Comparison of ENCODE assay signal across 1 cellular context in genomic region chr11:72179049-72179803, GRCh38.
TF ChIP-seq lines count a peak whose summit lies in the region.

No MANE protein-coding gene starts in this region.

TF ChIP-seq in GM23338, 12 proteins besides CTCF, POLR2A, EP300 and RAD21 (continued from another document):
- TF ChIP-seq ZNF462 (CRISPR knock-in tag; IDR thresholded peaks at IDR 0.05) (no peak), REST (IDR thresholded peaks at IDR 0.05; ENCODE audit: unreplicated experiment) (no peak), EZH2 (IDR thresholded peaks at IDR 0.05; ENCODE audit: low read depth, unreplicated experiment) (no peak), NANOG (IDR thresholded peaks at IDR 0.05; ENCODE audit: borderline replicate concordance) (no peak), ZNF331 (CRISPR knock-in tag; IDR thresholded peaks at IDR 0.05; ENCODE audit: low read depth) (no peak), CREB1 (CRISPR knock-in tag; IDR thresholded peaks at IDR 0.05; ENCODE audit: low read depth) (no peak)
